Comparison of ENCODE assay signal across 1 cellular context in the genomic region with DNA sequence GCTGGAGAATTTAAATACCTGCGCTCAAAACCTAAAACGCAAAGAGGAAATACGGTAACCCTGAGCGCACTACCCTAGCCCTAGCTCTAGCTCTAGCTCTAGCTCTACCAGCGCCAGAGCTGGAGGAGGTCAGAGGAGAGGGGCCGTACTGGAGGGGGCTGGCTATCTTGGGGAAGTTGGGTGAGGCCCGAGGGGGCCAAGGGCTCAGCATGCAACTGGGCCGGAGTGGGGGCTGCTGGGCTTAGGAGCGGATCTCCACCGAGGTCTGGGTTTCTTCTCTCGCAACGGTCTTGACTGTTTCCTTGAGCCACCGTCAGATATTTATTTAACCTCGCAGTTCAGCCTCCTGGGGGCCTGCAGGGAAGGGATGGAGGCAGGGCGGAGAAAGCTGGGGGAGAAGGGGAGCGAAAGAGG.
TF ChIP-seq lines count a peak whose summit lies in the region.

No MANE protein-coding gene starts in this region.

TF ChIP-seq in GM23338, 12 proteins besides CTCF, POLR2A, EP300 and RAD21 (continued from another document):
- TF ChIP-seq, protein P1, sequence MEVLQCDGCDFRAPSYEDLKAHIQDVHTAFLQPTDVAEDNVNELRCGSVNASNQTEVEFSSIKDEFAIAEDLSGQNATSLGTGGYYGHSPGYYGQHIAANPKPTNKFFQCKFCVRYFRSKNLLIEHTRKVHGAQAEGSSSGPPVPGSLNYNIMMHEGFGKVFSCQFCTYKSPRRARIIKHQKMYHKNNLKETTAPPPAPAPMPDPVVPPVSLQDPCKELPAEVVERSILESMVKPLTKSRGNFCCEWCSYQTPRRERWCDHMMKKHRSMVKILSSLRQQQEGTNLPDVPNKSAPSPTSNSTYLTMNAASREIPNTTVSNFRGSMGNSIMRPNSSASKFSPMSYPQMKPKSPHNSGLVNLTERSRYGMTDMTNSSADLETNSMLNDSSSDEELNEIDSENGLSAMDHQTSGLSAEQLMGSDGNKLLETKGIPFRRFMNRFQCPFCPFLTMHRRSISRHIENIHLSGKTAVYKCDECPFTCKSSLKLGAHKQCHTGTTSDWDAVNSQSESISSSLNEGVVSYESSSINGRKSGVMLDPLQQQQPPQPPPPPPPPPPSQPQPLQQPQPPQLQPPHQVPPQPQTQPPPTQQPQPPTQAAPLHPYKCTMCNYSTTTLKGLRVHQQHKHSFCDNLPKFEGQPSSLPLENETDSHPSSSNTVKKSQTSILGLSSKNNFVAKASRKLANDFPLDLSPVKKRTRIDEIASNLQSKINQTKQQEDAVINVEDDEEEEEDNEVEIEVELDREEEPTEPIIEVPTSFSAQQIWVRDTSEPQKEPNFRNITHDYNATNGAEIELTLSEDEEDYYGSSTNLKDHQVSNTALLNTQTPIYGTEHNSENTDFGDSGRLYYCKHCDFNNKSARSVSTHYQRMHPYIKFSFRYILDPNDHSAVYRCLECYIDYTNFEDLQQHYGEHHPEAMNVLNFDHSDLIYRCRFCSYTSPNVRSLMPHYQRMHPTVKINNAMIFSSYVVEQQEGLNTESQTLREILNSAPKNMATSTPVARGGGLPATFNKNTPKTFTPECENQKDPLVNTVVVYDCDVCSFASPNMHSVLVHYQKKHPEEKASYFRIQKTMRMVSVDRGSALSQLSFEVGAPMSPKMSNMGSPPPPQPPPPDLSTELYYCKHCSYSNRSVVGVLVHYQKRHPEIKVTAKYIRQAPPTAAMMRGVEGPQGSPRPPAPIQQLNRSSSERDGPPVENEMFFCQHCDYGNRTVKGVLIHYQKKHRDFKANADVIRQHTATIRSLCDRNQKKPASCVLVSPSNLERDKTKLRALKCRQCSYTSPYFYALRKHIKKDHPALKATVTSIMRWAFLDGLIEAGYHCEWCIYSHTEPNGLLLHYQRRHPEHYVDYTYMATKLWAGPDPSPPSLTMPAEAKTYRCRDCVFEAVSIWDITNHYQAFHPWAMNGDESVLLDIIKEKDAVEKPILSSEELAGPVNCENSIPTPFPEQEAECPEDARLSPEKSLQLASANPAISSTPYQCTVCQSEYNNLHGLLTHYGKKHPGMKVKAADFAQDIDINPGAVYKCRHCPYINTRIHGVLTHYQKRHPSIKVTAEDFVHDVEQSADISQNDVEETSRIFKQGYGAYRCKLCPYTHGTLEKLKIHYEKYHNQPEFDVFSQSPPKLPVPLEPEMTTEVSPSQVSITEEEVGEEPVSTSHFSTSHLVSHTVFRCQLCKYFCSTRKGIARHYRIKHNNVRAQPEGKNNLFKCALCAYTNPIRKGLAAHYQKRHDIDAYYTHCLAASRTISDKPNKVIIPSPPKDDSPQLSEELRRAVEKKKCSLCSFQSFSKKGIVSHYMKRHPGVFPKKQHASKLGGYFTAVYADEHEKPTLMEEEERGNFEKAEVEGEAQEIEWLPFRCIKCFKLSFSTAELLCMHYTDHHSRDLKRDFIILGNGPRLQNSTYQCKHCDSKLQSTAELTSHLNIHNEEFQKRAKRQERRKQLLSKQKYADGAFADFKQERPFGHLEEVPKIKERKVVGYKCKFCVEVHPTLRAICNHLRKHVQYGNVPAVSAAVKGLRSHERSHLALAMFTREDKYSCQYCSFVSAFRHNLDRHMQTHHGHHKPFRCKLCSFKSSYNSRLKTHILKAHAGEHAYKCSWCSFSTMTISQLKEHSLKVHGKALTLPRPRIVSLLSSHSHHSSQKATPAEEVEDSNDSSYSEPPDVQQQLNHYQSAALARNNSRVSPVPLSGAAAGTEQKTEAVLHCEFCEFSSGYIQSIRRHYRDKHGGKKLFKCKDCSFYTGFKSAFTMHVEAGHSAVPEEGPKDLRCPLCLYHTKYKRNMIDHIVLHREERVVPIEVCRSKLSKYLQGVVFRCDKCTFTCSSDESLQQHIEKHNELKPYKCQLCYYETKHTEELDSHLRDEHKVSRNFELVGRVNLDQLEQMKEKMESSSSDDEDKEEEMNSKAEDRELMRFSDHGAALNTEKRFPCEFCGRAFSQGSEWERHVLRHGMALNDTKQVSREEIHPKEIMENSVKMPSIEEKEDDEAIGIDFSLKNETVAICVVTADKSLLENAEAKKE (CRISPR knock-in tag; IDR thresholded peaks at IDR 0.05) = no peak
- TF ChIP-seq, protein P2, sequence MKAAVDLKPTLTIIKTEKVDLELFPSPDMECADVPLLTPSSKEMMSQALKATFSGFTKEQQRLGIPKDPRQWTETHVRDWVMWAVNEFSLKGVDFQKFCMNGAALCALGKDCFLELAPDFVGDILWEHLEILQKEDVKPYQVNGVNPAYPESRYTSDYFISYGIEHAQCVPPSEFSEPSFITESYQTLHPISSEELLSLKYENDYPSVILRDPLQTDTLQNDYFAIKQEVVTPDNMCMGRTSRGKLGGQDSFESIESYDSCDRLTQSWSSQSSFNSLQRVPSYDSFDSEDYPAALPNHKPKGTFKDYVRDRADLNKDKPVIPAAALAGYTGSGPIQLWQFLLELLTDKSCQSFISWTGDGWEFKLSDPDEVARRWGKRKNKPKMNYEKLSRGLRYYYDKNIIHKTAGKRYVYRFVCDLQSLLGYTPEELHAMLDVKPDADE (IDR thresholded peaks at IDR 0.05) = no peak
- no peak for TF ChIP-seq STAT1 (IDR thresholded peaks at IDR 0.05; ENCODE audit: unreplicated experiment)
